ENCODE assay signal across 21 cellular contexts in genomic region chr1:117210831-117211261, GRCh38. TPM values are rescaled to one million over a fixed set of nuclear protein-coding genes. Genes with fewer than 3 reads are reported as not detected.
DNase-seq lines count a peak whose midpoint lies in the region; ATAC-seq, FAIRE-seq and TF ChIP-seq lines count a peak whose summit lies in the region.
"Had no signal": no experiment of that assay in that cellular context is flagged by ENCODE, and none has a peak within 500 bp of the region (broad histone marks: within the 10 kb centered on the region; RNA-seq: fewer than 3 reads in every experiment).

Gene VTCN1 (minus strand): TSS chr1:117210927. CDS start chr1:117210855, 72 bp downstream.

- no peaks in the 10 kb centered on the region for H3K79me2 ChIP-seq in H1 (ENCODE audit: control insufficient read depth in 1 of 2, insufficient read depth in 2 of 2, low read length in 2 of 2)
- no peaks in the 10 kb centered on the region for H3K79me2 ChIP-seq in OCI-LY7 (ENCODE audit: insufficient read depth, low read depth, low read length)

- no peaks in the 10 kb centered on the region for H3K79me1 ChIP-seq in H1 (ENCODE audit: low read depth, low read length)

- no peak within 1 kb of the TSS for H2BK20ac ChIP-seq in H1 (ENCODE audit: low read length)

- peak; percentile 78 to 91 for ATAC-seq in lower lobe of right lung
- no peak for ATAC-seq in HG03342 (IDR thresholded peaks at IDR 0.05; ENCODE audit: unreplicated experiment)
- ATAC-seq in HG02981 (IDR thresholded peaks at IDR 0.05; ENCODE audit: unreplicated experiment) = no peak
- ATAC-seq: stimulated activated naive CD8-positive, alpha-beta T cell treated with anti-CD3 and anti-CD28 coated beads, Interleukin-15, Interleukin-2, amounts not matched to agents 100 U/mL and 50 U/mL, for 24 hours had no signal

- TF ChIP-seq CTCF in H1 (IDR thresholded peaks at IDR 0.05; ENCODE audit: control extremely low read depth in 1 of 3, insufficient read depth in 1 of 3, low read depth in 1 of 3, low read length in 3 of 3) (no peak), lower lobe of right lung (IDR thresholded peaks at IDR 0.05) (no peak), type B pancreatic cell (conservative IDR thresholded peaks at IDR 0.05) (no peak), OCI-LY7 (conservative IDR thresholded peaks at IDR 0.05; ENCODE audit: low read length) (no peak)

- intact Hi-C loops in lower lobe of right lung (cut with DNase I) (no loop called here), OCI-LY7 (cut with micrococcal nuclease; ENCODE audit: unreplicated experiment) (no loop called here)

- no peak within 1 kb of the TSS for H2BK15ac ChIP-seq in H1 (ENCODE audit: low read length)

- no peak within 1 kb of the TSS for H2AK5ac ChIP-seq in H1 (ENCODE audit: low read depth, low read length)

- H3K27ac Mint-ChIP-seq in type B pancreatic cell = peak within 1 kb of the TSS; percentile 96

- TF ChIP-seq EP300 in H1 (IDR thresholded peaks at IDR 0.05; ENCODE audit: borderline replicate concordance in 1 of 2, low read depth in 2 of 2, low read length in 2 of 2) = no peak

- H4K8ac ChIP-seq in H1 (ENCODE audit: extremely low read depth, insufficient read depth, low read length) = no peak within 1 kb of the TSS; the same call in 1 of the 2 replicates

- H3K9me3 ChIP-seq in H1 (ENCODE audit: insufficient read depth in 2 of 2, low read depth in 1 of 2, low read length in 1 of 2) (no peaks in the 10 kb centered on the region), lower lobe of right lung (no peaks in the 10 kb centered on the region), OCI-LY7 (ENCODE audit: low read length) (no peaks in the 10 kb centered on the region)

- H3K36me3 ChIP-seq in H1 (ENCODE audit: control insufficient read depth in 2 of 4, insufficient read depth in 4 of 4, low read length in 3 of 4) = no peaks in the 10 kb centered on the region
- no peaks in the 10 kb centered on the region for H3K36me3 ChIP-seq in lower lobe of right lung
- no peaks in the 10 kb centered on the region for H3K36me3 ChIP-seq in OCI-LY7 (ENCODE audit: insufficient read depth, low read length)
- H3K36me3 ChIP-seq: BLaER1 had no signal

- peaks cover 3% of the 10 kb centered on the region for H3K36me3 Mint-ChIP-seq in type B pancreatic cell

- H3K4me3 ChIP-seq in H1 (ENCODE audit: extremely low read depth in 1 of 4, insufficient read depth in 2 of 4, low read depth in 3 of 4, low read length in 4 of 4) (no peak within 1 kb of the TSS), lower lobe of right lung (no peak within 1 kb of the TSS), OCI-LY7 (ENCODE audit: low read depth, low read length, poor library complexity, severe bottlenecking) (no peak within 1 kb of the TSS)
- H3K4me3 ChIP-seq: BLaER1 had no signal

- no peak within 1 kb of the TSS for H3K4ac ChIP-seq in H1 (replicated peaks; ENCODE audit: insufficient read length, low read depth, low read length)

- H4K5ac ChIP-seq in H1 (ENCODE audit: insufficient read length, low read depth, low read length) = no peak within 1 kb of the TSS

- no peak within 1 kb of the TSS for H3K56ac ChIP-seq in H1 (replicated peaks; ENCODE audit: insufficient read length, low read depth, low read length)

- POLR2A ChIA-PET in H1 (lab: Charles Lee; ENCODE audit: partially characterized antibody) = no interaction called here
- POLR2A ChIA-PET in OCI-LY7 (lab: Charles Lee) = interaction anchor here (0.7 kb wide), 1 partner anchor 151 kb away, joined by 3 read pairs; the partner anchor contains the start of gene TTF2

- no peak for FAIRE-seq in H1 (lab: Jason Lieb, UNC)

- no peak within 1 kb of the TSS for H3K27ac ChIP-seq in H1 (ENCODE audit: low read depth, low read length)
- H3K27ac ChIP-seq in lower lobe of right lung = no peak within 1 kb of the TSS
- no peak within 1 kb of the TSS for H3K27ac ChIP-seq in OCI-LY7 (ENCODE audit: low read depth, low read length, poor library complexity, severe bottlenecking)
- H3K27ac ChIP-seq: BLaER1 had no signal

- H3K14ac ChIP-seq in H1 (ENCODE audit: insufficient read length) = no peak within 1 kb of the TSS

- H2BK5ac ChIP-seq in H1 (ENCODE audit: low read depth, low read length) = no peak within 1 kb of the TSS

- H3K9me3 Mint-ChIP-seq in type B pancreatic cell = no peaks in the 10 kb centered on the region

- no peak within 1 kb of the TSS for H3K9ac ChIP-seq in H1 (replicated peaks in 1 of 4; ENCODE audit: extremely low read depth in 1 of 4, low read depth in 3 of 4, low read length in 3 of 4)
- H3K9ac ChIP-seq: BLaER1 had no signal

- peak within 1 kb of the TSS; percentile 85 for H3K4me3 Mint-ChIP-seq in type B pancreatic cell

- 92% methylated on average over 8 of the region's 8 CpGs; no CpG with 5 or more reads in 1 of the 2 experiments for WGBS in H1 (ENCODE audit: extremely low coverage in 1 of 2, insufficient coverage in 1 of 2, insufficient read length in 1 of 2, insufficient replicate concordance in 2 of 2, low coverage in 1 of 2, low lambda C conversion rate in 2 of 2, missing lambda C conversion rate in 1 of 2), 2 experiments

- peak within 1 kb of the TSS; percentile 42; the same call in 1 of the 2 replicates for H2BK12ac ChIP-seq in H1 (ENCODE audit: low read depth, low read length)

- H3K23me2 ChIP-seq in H1 (ENCODE audit: low read depth, low read length) = no peaks in the 10 kb centered on the region

- H3K27me3 Mint-ChIP-seq in type B pancreatic cell = no peaks in the 10 kb centered on the region

- no peak for TF ChIP-seq RAD21 in H1 (IDR thresholded peaks at IDR 0.05 in 1 of 2, conservative IDR thresholded peaks at IDR 0.05 in 1 of 2; ENCODE audit: low read depth in 2 of 2, low read length in 2 of 2)

- H3K4me1 Mint-ChIP-seq in type B pancreatic cell (ENCODE audit: unreplicated experiment) = peaks cover 20% of the 10 kb centered on the region

- DNase-seq in LoVo (ENCODE audit: low spot score) (peak; percentile 52), H1 (ENCODE audit: low read depth in 1 of 2, low spot score in 2 of 2) (no peak), lower lobe of right lung (peak; percentile 59), type B pancreatic cell (ENCODE audit: extremely low spot score, unreplicated experiment) (no peak), OCI-LY7 (ENCODE audit: low spot score) (no peak)
- DNase-seq in activated CD4-positive, alpha-beta T cell treated with anti-CD3 and anti-CD28 coated beads, Interleukin-2, amount 50 U/mL, for 1 hour = no peak
- DNase-seq: activated CD8-positive, alpha-beta memory T cell treated with anti-CD3 and anti-CD28 coated beads, Interleukin-2, amount 50 U/mL, for 48 hours; activated naive CD4-positive, alpha-beta T cell treated with anti-CD3 and anti-CD28 coated beads, Interleukin-2, amount 50 U/mL, for 16 hours; DMS153; HCEC 1CT; Kasumi-1; midbrain; NCI-H1694 treated with DMSO at 0.1 percent for 48 hours; NCI-H748 treated with DMSO at 0.1 percent for 48 hours; stimulated activated CD4-positive, alpha-beta T cell treated with anti-CD3 and anti-CD28 coated beads, Interleukin-12 subunit alpha, Interleukin-12 subunit beta, amount 100 ng/mL, for 4 hours; stimulated activated naive CD8-positive, alpha-beta T cell treated with anti-CD3 and anti-CD28 coated beads, Interleukin-15, Interleukin-2, amounts not matched to agents 100 U/mL and 50 U/mL, for 24 hours; T-helper 2 cell had no signal

- no peaks in the 10 kb centered on the region for H3K9me2 ChIP-seq in OCI-LY7 (ENCODE audit: insufficient read depth, low read length)

- H3K4me1 ChIP-seq in H1 (replicated peaks in 1 of 4; ENCODE audit: control insufficient read depth in 3 of 4, insufficient read depth in 4 of 4, low read length in 3 of 4) (peaks cover 0 to 3% (median 1%) of the 10 kb centered on the region in 4 experiments; a peak in 3 of 7 replicates), lower lobe of right lung (no peaks in the 10 kb centered on the region), OCI-LY7 (ENCODE audit: insufficient read depth, low read length, poor library complexity, severe bottlenecking) (no peaks in the 10 kb centered on the region)

- no peaks in the 10 kb centered on the region for H3K27me3 ChIP-seq in H1 (replicated peaks in 1 of 4; ENCODE audit: control insufficient read depth in 3 of 4, extremely low read depth in 1 of 4, insufficient read depth in 3 of 4, low read length in 3 of 4)
- H3K27me3 ChIP-seq in lower lobe of right lung (ENCODE audit: low read depth) = peaks cover 3% of the 10 kb centered on the region
- H3K27me3 ChIP-seq: BLaER1 had no signal

- no peak within 1 kb of the TSS for H3K4me2 ChIP-seq in H1 (ENCODE audit: insufficient read depth in 1 of 2, low read depth in 2 of 2, low read length in 2 of 2)
- no peak within 1 kb of the TSS for H3K4me2 ChIP-seq in OCI-LY7 (ENCODE audit: low read length)
- H3K4me2 ChIP-seq: BLaER1 had no signal

- H2AFZ ChIP-seq in H1 (ENCODE audit: low read length) = no peak within 1 kb of the TSS
- H2AFZ ChIP-seq in OCI-LY7 (ENCODE audit: low read length) = no peak within 1 kb of the TSS

- CTCF ChIA-PET in H1 (lab: Charles Lee; ENCODE audit: partially characterized antibody) (interaction anchor here (0.8 to 3.7 kb wide), 3 partner anchors 9 to 74 kb away, joined by 3 to 12 read pairs (median 5); no protein-coding TSS in a partner anchor), OCI-LY7 (lab: Charles Lee; ENCODE audit: unreplicated experiment) (no interaction called here)

- H4K20me1 ChIP-seq in H1 (replicated peaks in 1 of 2; ENCODE audit: control insufficient read depth in 1 of 2, insufficient read depth in 2 of 2, low read length in 2 of 2) = no peaks in the 10 kb centered on the region
- H4K20me1 ChIP-seq in OCI-LY7 (ENCODE audit: insufficient read depth, low read length) = no peaks in the 10 kb centered on the region
- H4K20me1 ChIP-seq: BLaER1 had no signal

- no peak within 1 kb of the TSS for H3K23ac ChIP-seq in H1 (ENCODE audit: insufficient read length)

- H4K91ac ChIP-seq in H1 (replicated peaks; ENCODE audit: insufficient read length, low read length) = no peak within 1 kb of the TSS

- H3K18ac ChIP-seq in H1 (ENCODE audit: extremely low read depth, low read length) = no peak within 1 kb of the TSS

- no peak for TF ChIP-seq POLR2A in H1 (IDR thresholded peaks at IDR 0.05; ENCODE audit: control extremely low read depth in 1 of 2, low read depth in 2 of 2, low read length in 2 of 2)

- BruUV-seq in OCI-LY7 (replicated peaks; lab: Mats Ljungman, UMichigan) = no TSS peak

- no peak within 1 kb of the TSS for H2BK120ac ChIP-seq in H1 (replicated peaks; ENCODE audit: low read depth, low read length)

RNA-seq across cellular contexts. Expression of gene VTCN1, which starts in this region (rescaled TPM):
- total RNA-seq in H1 (2021; fragmentation: NEBNext Ultra II Directional; extraction: Animal tissue kit (Norgen Biotek cat#: 25700)) = 0.27 TPM in 1 of 2 replicates, not detected in the other
- 0.08 and 0.32 TPM in 2 replicates for polyA plus RNA-seq in H1 (2011; rRNA removed)
- 0.23 TPM for polyA plus RNA-seq in H1 (2011; cell fraction: cytosol; rRNA removed)
- polyA plus RNA-seq in H1 (2011; cell fraction: nucleus; rRNA removed) = 0.13 TPM
- polyA plus RNA-seq in H1 (2012, experiment 1 of 2) = 0.25 to 0.53 TPM (median 0.42 TPM) in 4 replicates
- 0.07 TPM for polyA plus RNA-seq in H1 (2012, experiment 2 of 2)
- 0.04 TPM for polyA plus RNA-seq in H1 (2013, experiment 1 of 2)
- 0.04 TPM for polyA plus RNA-seq in H1 (2013, experiment 2 of 2)
- polyA minus RNA-seq in H1 (2011; rRNA and poly(A)+ RNA removed) = 0.13 and 0.41 TPM in 2 replicates
- not detected for polyA minus RNA-seq in H1 (2011; cell fraction: cytosol; rRNA and poly(A)+ RNA removed)
- polyA minus RNA-seq in H1 (2011; cell fraction: nucleus; rRNA and poly(A)+ RNA removed) = 0.30 TPM
- total RNA-seq in lower lobe of right lung = 0.77 TPM
- total RNA-seq in type B pancreatic cell (ENCODE audit: low replicate concordance) = 49.4 and 125 TPM in 2 replicates
- not detected in 2 replicates for total RNA-seq in OCI-LY7 (2014; rRNA removed; shearing (Covaris generic))
- total RNA-seq in OCI-LY7 (2022) = not detected in 2 replicates
- total RNA-seq: osteoblast had no signal

Comparison
In these comparisons a context has a peak if more than half of its experiments do, and no peak if none do; other contexts are left out.
1. RNA of gene VTCN1 (total RNA-seq): 49.4 to 125 TPM in type B pancreatic cell; 0.77 TPM in lower lobe of right lung (single experiment), 0.27 TPM in H1 and not detected in OCI-LY7; every median in the first group is over 10 times any median in the second.
2. Peak in DNase-seq and ATAC-seq in lower lobe of right lung; RNA of the gene not detected or under 1 TPM.